Comparison of ENCODE assay signal across 23 cellular contexts in genomic region chr16:8788578-8789172, GRCh38. TPM values are rescaled to one million over a fixed set of nuclear protein-coding genes. Genes with fewer than 3 reads are reported as not detected.
A peak's percentile ranks its signal among the peaks of the same experiment; 100 is the strongest.
DNase-seq lines count a peak whose midpoint lies in the region; ATAC-seq, FAIRE-seq and TF ChIP-seq lines count a peak whose summit lies in the region.
"Had no signal": no experiment of that assay in that cellular context is flagged by ENCODE, and none has a peak within 500 bp of the region (broad histone marks: within the 10 kb centered on the region; RNA-seq: fewer than 3 reads in every experiment).

No MANE protein-coding gene starts in this region.

- ATAC-seq in HG02884 (IDR thresholded peaks at IDR 0.05; ENCODE audit: unreplicated experiment): no peak
- ATAC-seq: A549 had no signal

- peak overlapping the region; percentile 45 to 79 for H3K27ac ChIP-seq in kidney (ENCODE audit: low read depth in 2 of 2, low read length in 2 of 2)
- no peak overlapping the region for H3K27ac ChIP-seq in mesenchymal stem cell (ENCODE audit: low read length, poor library complexity, severe bottlenecking)
- peak overlapping the region; percentile 7 to 33 (median 23) for H3K27ac ChIP-seq in transverse colon
- no peak overlapping the region for H3K27ac ChIP-seq in adrenal gland
- H3K27ac ChIP-seq: A549, BLaER1, GM23248, SJCRH30 had no signal

- H3K9me3 ChIP-seq in kidney (ENCODE audit: control insufficient read depth in 1 of 2, low read length in 2 of 2) (no peaks in the 10 kb centered on the region), mesenchymal stem cell (ENCODE audit: control insufficient read depth, low read length) (no peaks in the 10 kb centered on the region), transverse colon (no peaks in the 10 kb centered on the region), adrenal gland (replicated peaks in 1 of 3) (no peaks in the 10 kb centered on the region)
- H3K9me3 ChIP-seq: A549, BLaER1, Caco-2, HAP-1, SJCRH30 had no signal

- no peak overlapping the region for H2AK5ac ChIP-seq in mesenchymal stem cell (ENCODE audit: low read length, severe bottlenecking)

- H3K27me3 ChIP-seq in mesenchymal stem cell (ENCODE audit: control insufficient read depth in 1 of 2, insufficient read depth in 1 of 2, low read length in 2 of 2): no peaks in the 10 kb centered on the region
- no peaks in the 10 kb centered on the region for H3K27me3 ChIP-seq in transverse colon
- no peaks in the 10 kb centered on the region for H3K27me3 ChIP-seq in adrenal gland
- H3K27me3 ChIP-seq: BLaER1, SJCRH30 had no signal

- intact Hi-C loops in kidney (cut with DNase I) (loop anchor here (10.0 kb wide), 1 partner anchor 124 kb away; no protein-coding TSS in a partner anchor), transverse colon (cut with DNase I; ENCODE audit: low total_unique reads) (no loop called here), adrenal gland (cut with DNase I) (no loop called here)

- TF ChIP-seq EP300 in transverse colon (IDR thresholded peaks at IDR 0.05; ENCODE audit: low read depth): no peak

- H3K9ac ChIP-seq in kidney (ENCODE audit: low read length in 2 of 2): peak overlapping the region in 1 of 2 donors; percentile 42
- no peak overlapping the region for H3K9ac ChIP-seq in mesenchymal stem cell (ENCODE audit: low read length)
- H3K9ac ChIP-seq: BLaER1, GM23248 had no signal

- no peaks in the 10 kb centered on the region for H3K36me3 ChIP-seq in kidney (ENCODE audit: control insufficient read depth in 1 of 2, insufficient read depth in 2 of 2, low read length in 2 of 2)
- H3K36me3 ChIP-seq in mesenchymal stem cell (ENCODE audit: control insufficient read depth in 1 of 2, insufficient read depth in 2 of 2, low read depth in 1 of 2, low read length in 2 of 2): peaks cover 0 to 3% of the 10 kb centered on the region in 2 experiments
- no peaks in the 10 kb centered on the region for H3K36me3 ChIP-seq in transverse colon
- H3K36me3 ChIP-seq in adrenal gland (replicated peaks in 1 of 2): no peaks in the 10 kb centered on the region
- H3K36me3 ChIP-seq: BLaER1, HAP-1, SJCRH30 had no signal

- peaks cover 6% of the 10 kb centered on the region for H3K79me1 ChIP-seq in mesenchymal stem cell (replicated peaks; ENCODE audit: low read length, poor library complexity, severe bottlenecking)

- no peak overlapping the region for H3K4me2 ChIP-seq in mesenchymal stem cell (ENCODE audit: low read length, poor library complexity, severe bottlenecking)
- H3K4me2 ChIP-seq: A549, BLaER1 had no signal

- in situ Hi-C loops in transverse colon (cut with MboI; ENCODE audit: low pct_ligation_motif_present in 1 of 4, low pct_unique_long_range_greater_than_20kb in 1 of 4, low sequenced_read_pairs in 3 of 4): loop anchor here in 3 of 4 donors (10.0 to 25.0 kb wide), 2 partner anchors 114 to 226 kb away; partner anchors contain the start of gene ABAT (in 1 of the 3)

- no peak overlapping the region for H3K18ac ChIP-seq in mesenchymal stem cell (ENCODE audit: low read depth in 1 of 2, low read length in 2 of 2)

- H3K4me3 ChIP-seq in kidney (ENCODE audit: low read length in 2 of 2) (peak overlapping the region; percentile 60 to 72), mesenchymal stem cell (ENCODE audit: insufficient read depth in 1 of 2, low read depth in 1 of 2, low read length in 2 of 2) (no peak overlapping the region), transverse colon (no peak overlapping the region), adrenal gland (no peak overlapping the region)
- H3K4me3 ChIP-seq: A549, BLaER1, GM23248, HAP-1, SJCRH30 had no signal

- DNase-seq in SW480 (ENCODE audit: low spot score) (peak; percentile 64), kidney (no peak), mesenchymal stem cell (no peak), transverse colon (peak; percentile 74), adrenal gland (no peak), Ammon's horn (ENCODE audit: low spot score) (no peak)
- DNase-seq: Caco-2; CD4-positive, alpha-beta T cell; DMS 273 treated with DMSO at 0.1 percent for 48 hours; DMS79 treated with DMSO at 0.1 percent for 48 hours; GM23248; MV-4-11; NCI-H1694; NCI-H446; NCI-H526; OCI-M1; SJCRH30 had no signal

- no peak overlapping the region for H2BK5ac ChIP-seq in mesenchymal stem cell (ENCODE audit: low read depth, low read length, poor library complexity, severe bottlenecking)

- H3K4me1 ChIP-seq in kidney (ENCODE audit: control insufficient read depth in 1 of 2, insufficient read depth in 1 of 2, low read depth in 1 of 2, low read length in 2 of 2): peaks cover 0 to 3% of the 10 kb centered on the region in 2 donors
- H3K4me1 ChIP-seq in mesenchymal stem cell (ENCODE audit: control insufficient read depth, insufficient read depth, low read depth, low read length): no peaks in the 10 kb centered on the region
- peaks cover 0 to 11% (median 4%) of the 10 kb centered on the region in 4 donors for H3K4me1 ChIP-seq in transverse colon
- no peaks in the 10 kb centered on the region for H3K4me1 ChIP-seq in adrenal gland (replicated peaks in 1 of 2)
- H3K4me1 ChIP-seq: A549, HAP-1 had no signal

- no peak overlapping the region for H2AFZ ChIP-seq in mesenchymal stem cell (ENCODE audit: low read depth, low read length)
- H2AFZ ChIP-seq: GM23248 had no signal

- peak overlapping the region; percentile 28 for H4K91ac ChIP-seq in mesenchymal stem cell (ENCODE audit: low read length)

- H2BK15ac ChIP-seq in mesenchymal stem cell (ENCODE audit: low read depth, poor library complexity, severe bottlenecking): no peak overlapping the region

- no peak overlapping the region for H3K23ac ChIP-seq in mesenchymal stem cell (ENCODE audit: low read length in 2 of 2)

- no peak overlapping the region for H2BK120ac ChIP-seq in mesenchymal stem cell (ENCODE audit: low read depth, low read length)

- no peak for FAIRE-seq in kidney (lab: Jason Lieb, UNC)
- FAIRE-seq: A549, HTR-8/SVneo, RCC 7860 had no signal

- TF ChIP-seq POLR2A in transverse colon (IDR thresholded peaks at IDR 0.05): no peak
- TF ChIP-seq POLR2A in adrenal gland (IDR thresholded peaks at IDR 0.05): no peak

- H3K14ac ChIP-seq in mesenchymal stem cell (ENCODE audit: low read length in 2 of 2): no peak overlapping the region

- no peak overlapping the region for H3K4ac ChIP-seq in mesenchymal stem cell (ENCODE audit: low read depth in 1 of 2, low read length in 2 of 2)

- TF ChIP-seq CTCF in kidney (IDR thresholded peaks at IDR 0.05; ENCODE audit: borderline replicate concordance, extremely low read depth, insufficient read depth): no peak
- no peak for TF ChIP-seq CTCF in transverse colon (IDR thresholded peaks at IDR 0.05)
- no peak for TF ChIP-seq CTCF in adrenal gland (IDR thresholded peaks at IDR 0.05)

- no peak overlapping the region for H4K8ac ChIP-seq in mesenchymal stem cell (ENCODE audit: low read length)

- 91% methylated on average over 8 of the region's 8 CpGs for WGBS in mesenchymal stem cell
- 59% methylated on average over 8 of the region's 8 CpGs; no CpG with 5 or more reads in 1 of the 2 donors for WGBS in transverse colon (ENCODE audit: low coverage in 1 of 2), 2 donors
- 76 to 84% (median 82%) methylated on average over 6 to 8 of the region's 8 CpGs for WGBS in adrenal gland, 4 donors

- no peak overlapping the region for H2BK12ac ChIP-seq in mesenchymal stem cell (ENCODE audit: low read length in 2 of 2)

RNA-seq across cellular contexts. Expression of gene TMEM186, which starts 8.8 kb away (rescaled TPM):
- 11.0 TPM for total RNA-seq in kidney
- 20.2 TPM for polyA plus RNA-seq in kidney (ENCODE audit: insufficient read depth, low read depth, low replicate concordance)
- 5.4 TPM for polyA plus RNA-seq in mesenchymal stem cell (2013, experiment 1 of 2)
- polyA plus RNA-seq in mesenchymal stem cell (2013, experiment 2 of 2): 5.6 TPM
- 10 to 100 TPM in 1 of 4 donors, 1 to 10 TPM in 2, not detected in 1; 1.8 to 10.3 (median 9.7) TPM for total RNA-seq in transverse colon
- total RNA-seq in adrenal gland: 10 to 100 TPM in 5 of 8 donors, 1 to 10 TPM in 3; 7.9 to 14.6 (median 13.4) TPM
- polyA plus RNA-seq in adrenal gland: 10 to 100 TPM in 1 of 3 donors, 1 to 10 TPM in 2; 8.7 to 15.4 (median 9.3) TPM

RNA-seq across cellular contexts. Expression of gene PMM2, which starts 9.0 kb away (rescaled TPM):
- total RNA-seq in kidney (39.5 TPM), transverse colon (100 to 1,000 TPM in 1 of 4 donors, 10 to 100 TPM in 3; 26.2 to 114 (median 58.5) TPM), adrenal gland (10 to 100 TPM in 7 of 8 donors, 1 to 10 TPM in 1; 7.4 to 69.9 (median 22.9) TPM)
- polyA plus RNA-seq in kidney (ENCODE audit: insufficient read depth, low read depth, low replicate concordance) (21.5 TPM), adrenal gland (10 to 100 TPM; 12.3 to 81.1 (median 29.6) TPM)
- polyA plus RNA-seq in mesenchymal stem cell (2013, experiment 1 of 2): 59.6 TPM
- polyA plus RNA-seq in mesenchymal stem cell (2013, experiment 2 of 2): 58.9 TPM

Comparison
In these comparisons a context has a peak if more than half of its experiments do, and no peak if none do; other contexts are left out.
1. DNase-seq: peak in SW480 (single experiment) and transverse colon (single experiment); none in kidney (single experiment), mesenchymal stem cell (single experiment), adrenal gland (0 of 7) and Ammon's horn (single experiment).
2. H3K27ac ChIP-seq: peak in kidney (2 of 2) and transverse colon (4 of 4); none in mesenchymal stem cell (single experiment) and adrenal gland (0 of 5).
3. H3K4me3 ChIP-seq: peak in kidney (2 of 2); none in mesenchymal stem cell (0 of 2), transverse colon (0 of 4) and adrenal gland (0 of 4).